In genomic region chr10:118300266-118300665, GRCh38 we compare ENCODE assay signal across 16 cellular contexts.
"Had no signal": no experiment of that assay in that cellular context is flagged by ENCODE, and none has a peak within 500 bp of the region (broad histone marks: within the 10 kb centered on the region; RNA-seq: fewer than 3 reads in every experiment).

No MANE protein-coding gene starts in this region.

- H3K27ac ChIP-seq: adrenal gland, colonic mucosa, psoas muscle, suprapubic skin had no signal

- DNase-seq: activated CD4-positive, alpha-beta memory T cell treated with anti-CD3 and anti-CD28 coated beads for 36 hours; activated CD4-positive, alpha-beta T cell treated with anti-CD3 and anti-CD28 coated beads for 36 hours; activated CD8-positive, alpha-beta memory T cell treated with anti-CD3 and anti-CD28 coated beads, Interleukin-2, amount 10 ng/mL, durations not matched to agents 7 days and 5 days; activated effector memory CD4-positive, alpha-beta T cell treated with Interleukin-2 at 50 U/mL for 16 hours; activated naive CD4-positive, alpha-beta T cell treated with anti-CD3 and anti-CD28 coated beads, Interleukin-2, amount 50 U/mL, for 16 hours; activated T-cell treated with anti-CD3 and anti-CD28 coated beads, Interleukin-2, amount 50 U/mL, for 4 hours; adrenal gland; colonic mucosa; effector CD4-positive, alpha-beta T cell; head of caudate nucleus; left colon; midbrain; psoas muscle; T-helper 2 cell had no signal

- ATAC-seq: activated CD4-positive, alpha-beta T cell treated with anti-CD3 and anti-CD28 coated beads for 36 hours; activated CD8-positive, alpha-beta memory T cell treated with anti-CD3 and anti-CD28 coated beads, Interleukin-2, amount 10 ng/mL, durations not matched to agents 7 days and 5 days; activated T-cell treated with anti-CD3 and anti-CD28 coated beads, Interleukin-2, amount 50 U/mL, for 4 hours; left colon; psoas muscle; sciatic nerve had no signal
